In genomic region chr14:30996892-30997659, GRCh38 we compare ENCODE assay signal across 18 cellular contexts. TPM values are rescaled to one million over a fixed set of nuclear protein-coding genes. Genes with fewer than 3 reads are reported as not detected.
DNase-seq lines count a peak whose midpoint lies in the region; ATAC-seq and TF ChIP-seq lines count a peak whose summit lies in the region.
"Had no signal": no experiment of that assay in that cellular context is flagged by ENCODE, and none has a peak within 500 bp of the region (broad histone marks: within the 10 kb centered on the region; RNA-seq: fewer than 3 reads in every experiment).

No MANE protein-coding gene starts in this region.

- H3K4me3 Mint-ChIP-seq in activated naive CD8-positive, alpha-beta T cell: no peak overlapping the region
- no peak overlapping the region for H3K4me3 Mint-ChIP-seq in activated naive CD8-positive, alpha-beta T cell treated with anti-CD3 and anti-CD28 coated beads for 36 hours
- no peak overlapping the region for H3K4me3 Mint-ChIP-seq in activated T-helper 1 cell treated with anti-CD3 and anti-CD28 coated beads, Interleukin-12 subunit alpha, Interleukin-12 subunit beta, Interleukin-2, Interleukin-4 antibody, amounts not matched to agents 30 ng/mL and 10 ng/mL and 1 ng/mL, durations not matched to agents 14 hours and 24 hours and 36 hours
- H3K4me3 Mint-ChIP-seq: CD4-positive, CD25-positive, alpha-beta regulatory T cell had no signal

- 74 to 80% (median 75%) methylated on average over 4 of the region's 4 CpGs for WGBS in psoas muscle, 3 donors

- H3K9ac ChIP-seq in NT2/D1 (ENCODE audit: insufficient read length, low read depth) (no peak overlapping the region), iPS-20b (ENCODE audit: low read depth, low read length) (peak overlapping the region; percentile 4; the same call in 1 of the 2 replicates)
- H3K9ac ChIP-seq: SK-N-SH had no signal

- H3K36me3 Mint-ChIP-seq in activated naive CD8-positive, alpha-beta T cell: peaks cover 21% of the 10 kb centered on the region
- H3K36me3 Mint-ChIP-seq in activated naive CD8-positive, alpha-beta T cell treated with anti-CD3 and anti-CD28 coated beads for 36 hours: peaks cover 51% of the 10 kb centered on the region
- H3K36me3 Mint-ChIP-seq in activated T-helper 1 cell treated with anti-CD3 and anti-CD28 coated beads, Interleukin-12 subunit alpha, Interleukin-12 subunit beta, Interleukin-2, Interleukin-4 antibody, amounts not matched to agents 30 ng/mL and 10 ng/mL and 1 ng/mL, durations not matched to agents 14 hours and 24 hours and 36 hours (ENCODE audit: low read depth): peaks cover 34% of the 10 kb centered on the region

- intact Hi-C loops in psoas muscle (cut with DNase I): no loop called here
- intact Hi-C loops in activated T-helper 1 cell treated with anti-CD3 and anti-CD28 coated beads, Interleukin-12 subunit alpha, Interleukin-12 subunit beta, Interleukin-2, Interleukin-4 antibody, amounts not matched to agents 30 ng/mL and 10 ng/mL and 1 ng/mL, durations not matched to agents 14 hours and 24 hours and 36 hours (cut with micrococcal nuclease): no loop called here

- no peaks in the 10 kb centered on the region for H3K9me3 Mint-ChIP-seq in activated naive CD8-positive, alpha-beta T cell (ENCODE audit: low read depth)
- peaks cover 9% of the 10 kb centered on the region for H3K9me3 Mint-ChIP-seq in activated naive CD8-positive, alpha-beta T cell treated with anti-CD3 and anti-CD28 coated beads for 36 hours
- H3K9me3 Mint-ChIP-seq in activated T-helper 1 cell treated with anti-CD3 and anti-CD28 coated beads, Interleukin-12 subunit alpha, Interleukin-12 subunit beta, Interleukin-2, Interleukin-4 antibody, amounts not matched to agents 30 ng/mL and 10 ng/mL and 1 ng/mL, durations not matched to agents 14 hours and 24 hours and 36 hours: peaks cover 30% of the 10 kb centered on the region

- H3K27ac ChIP-seq in iPS-20b (ENCODE audit: low read length) (no peak overlapping the region), psoas muscle (peak overlapping the region; percentile 83)
- H3K27ac ChIP-seq: PC-9 had no signal

- DNase-seq in activated naive CD8-positive, alpha-beta T cell treated with anti-CD3 and anti-CD28 coated beads for 36 hours: no peak
- DNase-seq in NT2/D1 (ENCODE audit: low read depth, low spot score) (peak; percentile 11), psoas muscle (no peak)
- DNase-seq in activated T-helper 1 cell treated with anti-CD3 and anti-CD28 coated beads, Interleukin-12 subunit alpha, Interleukin-12 subunit beta, Interleukin-2, Interleukin-4 antibody, amounts not matched to agents 30 ng/mL and 10 ng/mL and 1 ng/mL, durations not matched to agents 14 hours and 24 hours and 36 hours (ENCODE audit: low spot score): no peak
- no peak for DNase-seq in stimulated activated naive CD4-positive, alpha-beta T cell (lab: John Stamatoyannopoulos, UW)
- DNase-seq: CD4-positive, CD25-positive, alpha-beta regulatory T cell; DND-41; GF-D8; HCEC 1CT; KG1; NCI-H1092; NCI-H226; NCI-H526 treated with DMSO at 0.1 percent for 48 hours; PC-9; SK-N-SH had no signal

- H3K4me1 Mint-ChIP-seq in activated naive CD8-positive, alpha-beta T cell (ENCODE audit: low read depth): peaks cover 39% of the 10 kb centered on the region
- H3K4me1 Mint-ChIP-seq in activated naive CD8-positive, alpha-beta T cell treated with anti-CD3 and anti-CD28 coated beads for 36 hours: peaks cover 33% of the 10 kb centered on the region
- peaks cover 23% of the 10 kb centered on the region for H3K4me1 Mint-ChIP-seq in activated T-helper 1 cell treated with anti-CD3 and anti-CD28 coated beads, Interleukin-12 subunit alpha, Interleukin-12 subunit beta, Interleukin-2, Interleukin-4 antibody, amounts not matched to agents 30 ng/mL and 10 ng/mL and 1 ng/mL, durations not matched to agents 14 hours and 24 hours and 36 hours (ENCODE audit: low read depth)

- no peak for ATAC-seq in psoas muscle
- no peak for ATAC-seq in GM18870 (IDR thresholded peaks at IDR 0.05; ENCODE audit: unreplicated experiment)

- no peaks in the 10 kb centered on the region for H3K36me3 ChIP-seq in NT2/D1 (ENCODE audit: insufficient read depth, insufficient read length, low read length)
- no peaks in the 10 kb centered on the region for H3K36me3 ChIP-seq in iPS-20b (ENCODE audit: insufficient read depth, low read depth, low read length)
- H3K36me3 ChIP-seq in psoas muscle (ENCODE audit: insufficient read depth in 1 of 2, low read depth in 1 of 2): peaks cover 4 to 13% of the 10 kb centered on the region in 2 donors

- H3K4me1 ChIP-seq in NT2/D1 (ENCODE audit: insufficient read depth, insufficient read length) (no peaks in the 10 kb centered on the region), iPS-20b (ENCODE audit: insufficient read depth, low read length) (peaks cover 45% of the 10 kb centered on the region), psoas muscle (peaks cover 40% of the 10 kb centered on the region)

- peaks cover 6% of the 10 kb centered on the region for H3K9me3 ChIP-seq in NT2/D1 (ENCODE audit: insufficient read depth, low read length)
- no peaks in the 10 kb centered on the region for H3K9me3 ChIP-seq in iPS-20b (ENCODE audit: insufficient read depth, low read depth, low read length)
- H3K9me3 ChIP-seq in psoas muscle: peaks cover 14% of the 10 kb centered on the region

- H3K27me3 ChIP-seq in NT2/D1 (ENCODE audit: insufficient read depth, insufficient read length) (no peaks in the 10 kb centered on the region), iPS-20b (ENCODE audit: insufficient read depth, low read length) (no peaks in the 10 kb centered on the region), psoas muscle (ENCODE audit: insufficient read depth in 3 of 3, low read length in 2 of 3) (no peaks in the 10 kb centered on the region)

- no peak for TF ChIP-seq CTCF in psoas muscle (IDR thresholded peaks at IDR 0.05)

- H3K27ac Mint-ChIP-seq in activated naive CD8-positive, alpha-beta T cell: peak overlapping the region; percentile 6
- no peak overlapping the region for H3K27ac Mint-ChIP-seq in activated naive CD8-positive, alpha-beta T cell treated with anti-CD3 and anti-CD28 coated beads for 36 hours
- H3K27ac Mint-ChIP-seq in activated T-helper 1 cell treated with anti-CD3 and anti-CD28 coated beads, Interleukin-12 subunit alpha, Interleukin-12 subunit beta, Interleukin-2, Interleukin-4 antibody, amounts not matched to agents 30 ng/mL and 10 ng/mL and 1 ng/mL, durations not matched to agents 14 hours and 24 hours and 36 hours: no peak overlapping the region
- H3K27ac Mint-ChIP-seq: CD4-positive, CD25-positive, alpha-beta regulatory T cell had no signal

- H3K4me3 ChIP-seq in NT2/D1 (ENCODE audit: insufficient read length, low read depth) (no peak overlapping the region), iPS-20b (ENCODE audit: low read length) (peak overlapping the region; percentile 46), psoas muscle (no peak overlapping the region)
- H3K4me3 ChIP-seq: PC-9 had no signal

- no peaks in the 10 kb centered on the region for H3K27me3 Mint-ChIP-seq in activated naive CD8-positive, alpha-beta T cell
- H3K27me3 Mint-ChIP-seq in activated naive CD8-positive, alpha-beta T cell treated with anti-CD3 and anti-CD28 coated beads for 36 hours: no peaks in the 10 kb centered on the region
- no peaks in the 10 kb centered on the region for H3K27me3 Mint-ChIP-seq in activated T-helper 1 cell treated with anti-CD3 and anti-CD28 coated beads, Interleukin-12 subunit alpha, Interleukin-12 subunit beta, Interleukin-2, Interleukin-4 antibody, amounts not matched to agents 30 ng/mL and 10 ng/mL and 1 ng/mL, durations not matched to agents 14 hours and 24 hours and 36 hours (ENCODE audit: insufficient read depth)
- H3K27me3 Mint-ChIP-seq: CD4-positive, CD25-positive, alpha-beta regulatory T cell had no signal

RNA-seq across cellular contexts. Expression of gene AP4S1, which starts 28.4 kb away (rescaled TPM):
- 1 to 10 TPM; 7.3 to 8.8 TPM for total RNA-seq in activated naive CD8-positive, alpha-beta T cell treated with anti-CD3 and anti-CD28 coated beads for 36 hours
- 10 to 100 TPM in 1 of 4 donors, 1 to 10 TPM in 3; 4.2 to 13.9 (median 7.2) TPM for total RNA-seq in psoas muscle
- 1 to 10 TPM; 4.2 to 9.8 (median 4.8) TPM for polyA plus RNA-seq in psoas muscle
- total RNA-seq in activated T-helper 1 cell treated with anti-CD3 and anti-CD28 coated beads, Interleukin-12 subunit alpha, Interleukin-12 subunit beta, Interleukin-2, Interleukin-4 antibody, amounts not matched to agents 30 ng/mL and 10 ng/mL and 1 ng/mL, durations not matched to agents 14 hours and 24 hours and 36 hours: 7.9 and 8.5 TPM in 2 replicates

RNA-seq across cellular contexts. Expression of gene STRN3, which starts 29.1 kb away (rescaled TPM):
- total RNA-seq in activated naive CD8-positive, alpha-beta T cell treated with anti-CD3 and anti-CD28 coated beads for 36 hours: 10 to 100 TPM; 16.0 to 18.1 TPM
- 100 to 1,000 TPM in 2 of 4 donors, 10 to 100 TPM in 2; 80.2 to 154 (median 95.4) TPM for total RNA-seq in psoas muscle
- polyA plus RNA-seq in psoas muscle: 10 to 100 TPM; 28.2 to 45.9 (median 31.5) TPM
- 25.9 and 31.3 TPM in 2 replicates for total RNA-seq in activated T-helper 1 cell treated with anti-CD3 and anti-CD28 coated beads, Interleukin-12 subunit alpha, Interleukin-12 subunit beta, Interleukin-2, Interleukin-4 antibody, amounts not matched to agents 30 ng/mL and 10 ng/mL and 1 ng/mL, durations not matched to agents 14 hours and 24 hours and 36 hours
